ENCODE assay signal across 21 cellular contexts in genomic region chr2:168626610-168627009, GRCh38.
DNase-seq lines count a peak whose midpoint lies in the region; ATAC-seq and TF ChIP-seq lines count a peak whose summit lies in the region.
"Had no signal": no experiment of that assay in that cellular context is flagged by ENCODE, and none has a peak within 500 bp of the region (broad histone marks: within the 10 kb centered on the region; RNA-seq: fewer than 3 reads in every experiment).

No MANE protein-coding gene starts in this region.

- no peak for ATAC-seq in T-helper 17 cell
- peak in 1 of 2 donors; percentile 10 for ATAC-seq in stimulated activated naive B cell treated with anti-CD40 and anti-IgM and Interleukin-4, amounts not matched to agents 10 μg/mL and 1 μg/mL and 100 μg/mL, for 72 hours (replicated peaks)
- ATAC-seq: left lung had no signal

- no peak overlapping the region for H3T11ph ChIP-seq in H9 (ENCODE audit: low read length)

- H3K4me2 ChIP-seq in H9 (ENCODE audit: insufficient read depth, insufficient read length, low read length) = no peak overlapping the region
- no peak overlapping the region for H3K4me2 ChIP-seq in SK-N-SH

- H3K79me2 ChIP-seq in H9 (ENCODE audit: insufficient read depth, low read length) = no peaks in the 10 kb centered on the region; the same call in 1 of the 2 replicates
- no peaks in the 10 kb centered on the region for H3K79me2 ChIP-seq in SK-N-SH (ENCODE audit: insufficient read depth)

- H3K27me3 ChIP-seq in H9 (ENCODE audit: insufficient read depth, low read length) (no peaks in the 10 kb centered on the region), SK-N-SH (ENCODE audit: insufficient read depth) (no peaks in the 10 kb centered on the region)
- H3K27me3 ChIP-seq: left lung had no signal

- no CpG with 5 or more reads among the region's 4 CpGs for whole genome bisulfite sequencing in H9 (ENCODE audit: extremely low coverage, insufficient read length, low lambda C conversion rate)
- 91% methylated on average over 4 of the region's 4 CpGs for WGBS in SK-N-SH (ENCODE audit: low lambda C conversion rate)

- H3F3A ChIP-seq in SK-N-SH (replicated peaks; ENCODE audit: insufficient read depth) = peaks cover 4% of the 10 kb centered on the region

- H4K91ac ChIP-seq in H9 (ENCODE audit: insufficient read length, low read depth, low read length) = no peak overlapping the region

- no peaks in the 10 kb centered on the region for H3K79me1 ChIP-seq in H9 (ENCODE audit: insufficient read depth, low read depth, low read length, poor library complexity, severe bottlenecking)

- no peaks in the 10 kb centered on the region for H3K9me3 Mint-ChIP-seq in H9
- no peaks in the 10 kb centered on the region for H3K9me3 Mint-ChIP-seq in stimulated activated naive B cell treated with anti-CD40 and anti-IgM and Interleukin-4, amounts not matched to agents 10 μg/mL and 1 μg/mL and 100 μg/mL, for 72 hours
- H3K9me3 Mint-ChIP-seq in immature natural killer cell = no peaks in the 10 kb centered on the region
- H3K9me3 Mint-ChIP-seq: activated naive CD8-positive, alpha-beta T cell treated with anti-CD3 and anti-CD28 coated beads for 36 hours; CD8-positive, alpha-beta memory T cell; stimulated activated memory B cell treated with anti-CD40 and anti-IgM and Interleukin-4, amounts not matched to agents 10 μg/mL and 1 μg/mL and 100 μg/mL, for 72 hours had no signal

- no peak overlapping the region for H2BK120ac ChIP-seq in H9 (ENCODE audit: low read depth, low read length, poor library complexity, severe bottlenecking)

- H3K27ac Mint-ChIP-seq in H9 (peak overlapping the region in 2 of 3 experiments; percentile 69 to 76; a peak in 4 of 7 replicates), T-helper 17 cell (peak overlapping the region; percentile 37), immature natural killer cell (no peak overlapping the region)
- peak overlapping the region; percentile 88 for H3K27ac Mint-ChIP-seq in stimulated activated naive B cell treated with anti-CD40 and anti-IgM and Interleukin-4, amounts not matched to agents 10 μg/mL and 1 μg/mL and 100 μg/mL, for 72 hours
- H3K27ac Mint-ChIP-seq: activated naive CD8-positive, alpha-beta T cell treated with anti-CD3 and anti-CD28 coated beads for 36 hours; stimulated activated memory B cell treated with anti-CD40 and anti-IgM and Interleukin-4, amounts not matched to agents 10 μg/mL and 1 μg/mL and 100 μg/mL, for 72 hours had no signal

- H3K14ac ChIP-seq in H9 (ENCODE audit: insufficient read depth, low read length) = no peak overlapping the region; the same call in 1 of the 2 replicates

- DNase-seq in H9 (no peak), T-helper 17 cell (no peak), iPS DF 19.7 (ENCODE audit: low read depth, low spot score) (peak; percentile 54), SK-N-SH (no peak), T-helper 1 cell (no peak), immature natural killer cell (no peak)
- DNase-seq in stimulated activated naive B cell treated with anti-CD40 and anti-IgM and Interleukin-4, amounts not matched to agents 10 μg/mL and 1 μg/mL and 100 μg/mL, for 72 hours = no peak
- DNase-seq: activated CD4-positive, alpha-beta T cell treated with anti-CD3 and anti-CD28 coated beads, Interleukin-2, amount 50 U/mL, for 1 hour; activated CD8-positive, alpha-beta memory T cell treated with anti-CD3 and anti-CD28 coated beads, Interleukin-2, amount 50 U/mL, for 4 hours; activated naive CD8-positive, alpha-beta T cell treated with anti-CD3 and anti-CD28 coated beads for 36 hours; CD8-positive, alpha-beta memory T cell; DMS79 treated with DMSO at 0.1 percent for 48 hours; effector CD8-positive, alpha-beta T cell; left lung; NCI-H1092; NCI-H2081 treated with DMSO at 0.1 percent for 48 hours; occipital lobe; small intestine; stimulated activated CD4-positive, alpha-beta T cell treated with anti-CD3 and anti-CD28 coated beads, Interleukin-2, amount 100 ng/mL, for 24 hours had no signal

- H2BK20ac ChIP-seq in H9 (ENCODE audit: low read depth, low read length, poor library complexity, severe bottlenecking) = no peak overlapping the region

- H3K4ac ChIP-seq in H9 (ENCODE audit: low read depth, low read length) = no peak overlapping the region

- H2AFZ ChIP-seq in H9 (ENCODE audit: low read length) (no peak overlapping the region), SK-N-SH (ENCODE audit: low read depth) (no peak overlapping the region)

- H2BK15ac ChIP-seq in H9 (ENCODE audit: low read depth, low read length) = no peak overlapping the region

- H3K18ac ChIP-seq in H9 (ENCODE audit: insufficient read length, low read depth, low read length) = no peak overlapping the region

- H3K9me2 ChIP-seq in SK-N-SH = no peaks in the 10 kb centered on the region

- TF ChIP-seq EP300 in SK-N-SH (IDR thresholded peaks at IDR 0.05; ENCODE audit: borderline replicate concordance in 1 of 2, low read depth in 1 of 2, low read length in 1 of 2) = no peak

- no peak overlapping the region for H4K5ac ChIP-seq in H9 (ENCODE audit: insufficient read length, low read depth, low read length)

- no peak overlapping the region for H3K4me3 ChIP-seq in SK-N-SH (ENCODE audit: low read depth in 2 of 2, low read length in 1 of 2)
- H3K4me3 ChIP-seq: left lung had no signal

- no peak overlapping the region for H4K8ac ChIP-seq in H9 (replicated peaks; ENCODE audit: insufficient read length, low read depth, low read length)

- H3K4me1 Mint-ChIP-seq in H9 (peaks cover 27 to 31% of the 10 kb centered on the region in 2 experiments), T-helper 17 cell (peaks cover 11% of the 10 kb centered on the region), immature natural killer cell (peaks cover 11 to 16% of the 10 kb centered on the region in 2 donors)
- peaks cover 25 to 55% of the 10 kb centered on the region in 2 donors for H3K4me1 Mint-ChIP-seq in stimulated activated naive B cell treated with anti-CD40 and anti-IgM and Interleukin-4, amounts not matched to agents 10 μg/mL and 1 μg/mL and 100 μg/mL, for 72 hours

- no peak overlapping the region for H2AK5ac ChIP-seq in H9 (ENCODE audit: insufficient read length, low read length)

- POLR2A ChIA-PET in SK-N-SH (lab: Yijun Ruan, JAX) = no interaction called here

- no peak overlapping the region; a peak in 1 of 5 replicates for H3K4me3 Mint-ChIP-seq in H9
- H3K4me3 Mint-ChIP-seq in T-helper 17 cell = no peak overlapping the region
- no peak overlapping the region for H3K4me3 Mint-ChIP-seq in stimulated activated naive B cell treated with anti-CD40 and anti-IgM and Interleukin-4, amounts not matched to agents 10 μg/mL and 1 μg/mL and 100 μg/mL, for 72 hours
- no peak overlapping the region for H3K4me3 Mint-ChIP-seq in immature natural killer cell
- H3K4me3 Mint-ChIP-seq: activated naive CD8-positive, alpha-beta T cell treated with anti-CD3 and anti-CD28 coated beads for 36 hours; CD8-positive, alpha-beta memory T cell; stimulated activated memory B cell treated with anti-CD40 and anti-IgM and Interleukin-4, amounts not matched to agents 10 μg/mL and 1 μg/mL and 100 μg/mL, for 72 hours had no signal

- H3K56ac ChIP-seq in H9 (ENCODE audit: insufficient read length, low read depth, low read length) = no peak overlapping the region

- H3K27me3 Mint-ChIP-seq in H9 (ENCODE audit: low read depth) = no peaks in the 10 kb centered on the region
- H3K27me3 Mint-ChIP-seq in T-helper 17 cell = no peaks in the 10 kb centered on the region
- no peaks in the 10 kb centered on the region for H3K27me3 Mint-ChIP-seq in stimulated activated naive B cell treated with anti-CD40 and anti-IgM and Interleukin-4, amounts not matched to agents 10 μg/mL and 1 μg/mL and 100 μg/mL, for 72 hours
- H3K27me3 Mint-ChIP-seq in immature natural killer cell (ENCODE audit: low read depth in 3 of 3) = no peaks in the 10 kb centered on the region
- H3K27me3 Mint-ChIP-seq: activated naive CD8-positive, alpha-beta T cell treated with anti-CD3 and anti-CD28 coated beads for 36 hours; stimulated activated memory B cell treated with anti-CD40 and anti-IgM and Interleukin-4, amounts not matched to agents 10 μg/mL and 1 μg/mL and 100 μg/mL, for 72 hours had no signal

- peaks cover 5% of the 10 kb centered on the region; the same call in 1 of the 2 replicates for H3K4me1 ChIP-seq in H9 (ENCODE audit: insufficient read depth, low read length)
- H3K4me1 ChIP-seq in SK-N-SH (ENCODE audit: control insufficient read depth in 1 of 2, insufficient read depth in 2 of 2, low read depth in 1 of 2, low read length in 1 of 2) = peaks cover 0 to 3% of the 10 kb centered on the region in 2 experiments; a peak in 2 of 4 replicates
- H3K4me1 ChIP-seq: left lung had no signal

- TF ChIP-seq CTCF in H9 (conservative IDR thresholded peaks at IDR 0.05) (no peak), SK-N-SH (IDR thresholded peaks at IDR 0.05) (no peak)

- H3K9ac ChIP-seq in H9 (ENCODE audit: extremely low read depth, insufficient read length, low read length) (no peak overlapping the region), SK-N-SH (no peak overlapping the region)

- no peaks in the 10 kb centered on the region for H3K23me2 ChIP-seq in H9 (ENCODE audit: insufficient read length, low read depth, low read length, poor library complexity, severe bottlenecking)

- H3K36me3 Mint-ChIP-seq in H9 (ENCODE audit: insufficient read depth in 1 of 3, low read depth in 3 of 3) = peaks cover 0 to 1% (median 0%) of the 10 kb centered on the region in 3 experiments; a peak in 1 of 7 replicates
- H3K36me3 Mint-ChIP-seq in T-helper 17 cell (ENCODE audit: low read depth) = no peaks in the 10 kb centered on the region
- peaks cover 0 to 4% of the 10 kb centered on the region in 2 donors for H3K36me3 Mint-ChIP-seq in stimulated activated naive B cell treated with anti-CD40 and anti-IgM and Interleukin-4, amounts not matched to agents 10 μg/mL and 1 μg/mL and 100 μg/mL, for 72 hours
- no peaks in the 10 kb centered on the region for H3K36me3 Mint-ChIP-seq in immature natural killer cell
- H3K36me3 Mint-ChIP-seq: stimulated activated memory B cell treated with anti-CD40 and anti-IgM and Interleukin-4, amounts not matched to agents 10 μg/mL and 1 μg/mL and 100 μg/mL, for 72 hours had no signal

- H4K20me1 ChIP-seq in H9 (ENCODE audit: control insufficient read depth, insufficient read depth, insufficient read length) (no peaks in the 10 kb centered on the region), SK-N-SH (ENCODE audit: insufficient read depth) (no peaks in the 10 kb centered on the region)

- H3K23ac ChIP-seq in H9 (ENCODE audit: insufficient read length, low read depth, low read length) = no peak overlapping the region

- H2BK5ac ChIP-seq in H9 (ENCODE audit: insufficient read length, low read length) = no peak overlapping the region

- TF ChIP-seq RAD21 in SK-N-SH (IDR thresholded peaks at IDR 0.05; ENCODE audit: low read length) = no peak

- CTCF ChIA-PET in SK-N-SH (lab: Yijun Ruan, JAX) = no interaction called here

- H3K36me3 ChIP-seq in SK-N-SH (replicated peaks in 1 of 2; ENCODE audit: control insufficient read depth in 1 of 2, insufficient read depth in 2 of 2, low read length in 1 of 2) = no peaks in the 10 kb centered on the region
- H3K36me3 ChIP-seq: left lung had no signal

- no peaks in the 10 kb centered on the region for H3K9me3 ChIP-seq in H9 (ENCODE audit: control insufficient read depth, low read depth, low read length)
- no peaks in the 10 kb centered on the region for H3K9me3 ChIP-seq in T-helper 17 cell (ENCODE audit: control insufficient read depth, low read length, poor library complexity, severe bottlenecking)
- H3K9me3 ChIP-seq in SK-N-SH = no peaks in the 10 kb centered on the region
- H3K9me3 ChIP-seq: left lung had no signal

- H2BK12ac ChIP-seq in H9 (ENCODE audit: insufficient read length, low read depth, low read length) = no peak overlapping the region

- H3K27ac ChIP-seq in H9 (ENCODE audit: insufficient read length, low read depth, low read length) = no peak overlapping the region
- H3K27ac ChIP-seq in SK-N-SH (ENCODE audit: low read depth in 2 of 2, low read length in 1 of 2) = no peak overlapping the region
- H3K27ac ChIP-seq: left lung, VCaP had no signal

Comparison
In these comparisons a context has a peak if more than half of its experiments do, and no peak if none do; other contexts are left out.
1. H3K27ac Mint-ChIP-seq: peak in H9 (2 of 3), T-helper 17 cell (single experiment) and stimulated activated naive B cell treated with anti-CD40 and anti-IgM and Interleukin-4, amounts not matched to agents 10 μg/mL and 1 μg/mL and 100 μg/mL, for 72 hours (single experiment); none in immature natural killer cell (0 of 6).